In the genomic region with DNA sequence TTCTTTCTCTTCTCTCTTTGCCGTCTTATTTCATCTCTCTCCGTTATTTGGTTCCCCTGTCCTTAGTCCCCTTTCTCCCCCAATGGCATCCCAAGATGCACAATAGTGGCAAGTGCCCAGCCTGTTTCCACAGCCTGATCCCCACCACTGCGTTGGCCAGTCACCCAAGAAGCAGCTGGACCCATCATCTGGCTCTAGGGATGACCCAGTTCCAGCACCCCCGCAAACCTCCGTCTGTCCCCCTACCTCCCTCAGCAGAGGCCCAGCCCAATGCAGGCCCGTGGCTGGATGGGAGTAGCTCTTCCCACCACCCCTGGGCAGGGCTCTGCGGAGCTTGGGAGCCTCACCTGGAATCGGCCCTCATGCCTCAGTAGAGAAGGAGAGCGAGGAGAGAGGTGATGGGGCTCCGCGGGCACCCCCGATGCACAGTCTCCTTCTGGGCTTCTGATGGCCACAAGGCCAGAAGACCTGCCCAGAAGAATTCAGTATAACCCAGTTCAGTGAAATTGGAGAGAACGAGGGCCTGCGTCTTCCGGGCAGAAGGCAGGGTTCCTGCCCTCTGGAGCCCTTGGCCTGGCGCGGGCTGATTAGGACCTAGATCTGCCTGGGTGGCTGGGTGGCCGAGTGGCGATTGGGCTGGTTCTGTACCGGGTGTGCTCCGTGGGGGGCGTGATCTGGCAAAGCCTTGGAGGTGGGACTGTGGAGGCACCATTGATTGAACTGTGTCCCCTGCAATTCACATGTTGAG, we compare ENCODE assay signal across 17 cellular contexts. TPM values are rescaled to one million over a fixed set of nuclear protein-coding genes. Genes with fewer than 3 reads are reported as not detected.
DNase-seq lines count a peak whose midpoint lies in the region; ATAC-seq, FAIRE-seq and TF ChIP-seq lines count a peak whose summit lies in the region.
"Had no signal": no experiment of that assay in that cellular context is flagged by ENCODE, and none has a peak within 500 bp of the region (broad histone marks: within the 10 kb centered on the region; RNA-seq: fewer than 3 reads in every experiment).

No MANE protein-coding gene starts in this region.

- no peak for FAIRE-seq in GM12878 (lab: Jason Lieb, UNC)
- FAIRE-seq: GM19239 had no signal

- ATAC-seq in activated T-cell treated with anti-CD3 and anti-CD28 coated beads, Interleukin-2, amount 50 U/mL, for 72 hours (replicated peaks in 1 of 2), result no peak
- ATAC-seq in activated T-cell treated with anti-CD3 and anti-CD28 coated beads, Interleukin-2, amount 50 U/mL, for 4 hours, result no peak
- no peak for ATAC-seq in GM12878
- ATAC-seq: CD8-positive, alpha-beta T cell had no signal

- H3K27me3 ChIP-seq in GM12878 (replicated peaks in 1 of 2; ENCODE audit: control insufficient read depth in 2 of 2, insufficient read depth in 2 of 2, low read length in 1 of 2) (no peaks in the 10 kb centered on the region), neural progenitor cell (no peaks in the 10 kb centered on the region), colonic mucosa (no peaks in the 10 kb centered on the region)

- H3K9me3 ChIP-seq in GM12878 (replicated peaks; ENCODE audit: control insufficient read depth, insufficient read depth, low read length), result no peaks in the 10 kb centered on the region
- no peaks in the 10 kb centered on the region for H3K9me3 ChIP-seq in neural progenitor cell (ENCODE audit: low read depth)
- no peaks in the 10 kb centered on the region for H3K9me3 ChIP-seq in colonic mucosa

- H3K27ac ChIP-seq in GM12878 (ENCODE audit: control insufficient read depth, insufficient read depth) (no peak overlapping the region), neural progenitor cell (no peak overlapping the region), colonic mucosa (no peak overlapping the region)
- H3K27ac ChIP-seq: 22Rv1 had no signal

- H3F3A ChIP-seq in neural progenitor cell (ENCODE audit: low read depth), result no peaks in the 10 kb centered on the region

- no peaks in the 10 kb centered on the region for H3K27me3 Mint-ChIP-seq in activated T-cell treated with anti-CD3 and anti-CD28 coated beads, Interleukin-2, amount 50 U/mL, for 72 hours (ENCODE audit: low read depth)
- no peaks in the 10 kb centered on the region for H3K27me3 Mint-ChIP-seq in activated T-cell treated with anti-CD3 and anti-CD28 coated beads, Interleukin-2, amount 50 U/mL, for 4 hours (ENCODE audit: low read depth)
- peaks cover 6% of the 10 kb centered on the region for H3K27me3 Mint-ChIP-seq in neural progenitor cell (ENCODE audit: insufficient read depth, low read depth)

- DNase-seq in activated T-cell treated with anti-CD3 and anti-CD28 coated beads, Interleukin-2, amount 50 U/mL, for 72 hours, result no peak
- no peak for DNase-seq in activated T-cell treated with anti-CD3 and anti-CD28 coated beads, Interleukin-2, amount 50 U/mL, for 4 hours
- DNase-seq in GM12878 (ENCODE audit: low read depth, low spot score) (no peak), neural progenitor cell (ENCODE audit: low spot score) (no peak), SIG-M5 (lab: John Stamatoyannopoulos, UW) (no peak), colonic mucosa (no peak)
- DNase-seq in activated effector memory CD4-positive, alpha-beta T cell treated with anti-CD3 and anti-CD28 coated beads, Interleukin-2, amount 50 U/mL, for 16 hours, result no peak
- DNase-seq: CD8-positive, alpha-beta T cell; COR-L47; DND-41; GDM1; GOT3; HCEC 1CT; HFFc6 had no signal

- no peak for TF ChIP-seq EP300 in GM12878 (IDR thresholded peaks at IDR 0.05; ENCODE audit: borderline replicate concordance in 1 of 2, control insufficient read depth in 1 of 2, low read depth in 2 of 2, low read length in 2 of 2)

- H3K79me2 ChIP-seq in GM12878 (ENCODE audit: control insufficient read depth, insufficient read depth, low read length) (no peaks in the 10 kb centered on the region), neural progenitor cell (ENCODE audit: low read depth) (no peaks in the 10 kb centered on the region)

- no peaks in the 10 kb centered on the region for H3K4me1 Mint-ChIP-seq in activated T-cell treated with anti-CD3 and anti-CD28 coated beads, Interleukin-2, amount 50 U/mL, for 72 hours (ENCODE audit: low read depth)
- no peaks in the 10 kb centered on the region for H3K4me1 Mint-ChIP-seq in activated T-cell treated with anti-CD3 and anti-CD28 coated beads, Interleukin-2, amount 50 U/mL, for 4 hours (ENCODE audit: low read depth)
- H3K4me1 Mint-ChIP-seq in neural progenitor cell, result peaks cover 34% of the 10 kb centered on the region
- H3K4me1 Mint-ChIP-seq: CD14-positive monocyte had no signal

- WGBS in GM12878 (ENCODE audit: insufficient coverage, insufficient replicate concordance, low lambda C conversion rate, missing lambda C conversion rate), result 88% methylated on average over 20 of the region's 22 CpGs

- peak overlapping the region; percentile 36 for H3K27ac Mint-ChIP-seq in activated T-cell treated with anti-CD3 and anti-CD28 coated beads, Interleukin-2, amount 50 U/mL, for 72 hours
- H3K27ac Mint-ChIP-seq in neural progenitor cell, result peak overlapping the region; percentile 72
- H3K27ac Mint-ChIP-seq: CD8-positive, alpha-beta T cell; HFFc6 had no signal

- no TSS peak for BruUV-seq in GM12878 (replicated peaks; lab: Mats Ljungman, UMichigan)

- H3K4me2 ChIP-seq in GM12878 (ENCODE audit: control insufficient read depth, insufficient read depth) (no peak overlapping the region), neural progenitor cell (no peak overlapping the region)

- H3K4me3 ChIP-seq in GM12878 (no peak overlapping the region), neural progenitor cell (no peak overlapping the region), colonic mucosa (no peak overlapping the region)

- H2AFZ ChIP-seq in GM12878 (ENCODE audit: control insufficient read depth, low read depth, low read length) (no peak overlapping the region), neural progenitor cell (replicated peaks) (no peak overlapping the region)

- H4K20me1 ChIP-seq in GM12878 (ENCODE audit: control insufficient read depth, insufficient read depth), result no peaks in the 10 kb centered on the region; the same call in 1 of the 2 replicates
- H4K20me1 ChIP-seq in neural progenitor cell (ENCODE audit: low read depth), result no peaks in the 10 kb centered on the region

- no peak for TF ChIP-seq RAD21 in GM12878 (IDR thresholded peaks at IDR 0.05; ENCODE audit: insufficient read depth, low read depth, low read length)

- CTCF ChIA-PET in GM12878 (lab: Yijun Ruan, JAX), result interaction anchor here (0.6 to 0.8 kb wide), 2 partner anchors 9 to 128 kb away, joined by 3 read pairs; no protein-coding TSS in a partner anchor

- peaks cover 0 to 4% of the 10 kb centered on the region in 2 experiments; a peak in 2 of 4 replicates for H3K36me3 ChIP-seq in GM12878 (ENCODE audit: control insufficient read depth in 2 of 2, insufficient read depth in 2 of 2, low read length in 1 of 2)
- H3K36me3 ChIP-seq in neural progenitor cell, result no peaks in the 10 kb centered on the region
- H3K36me3 ChIP-seq in colonic mucosa, result no peaks in the 10 kb centered on the region

- no peak overlapping the region for H3K4me3 Mint-ChIP-seq in activated T-cell treated with anti-CD3 and anti-CD28 coated beads, Interleukin-2, amount 50 U/mL, for 72 hours
- H3K4me3 Mint-ChIP-seq in activated T-cell treated with anti-CD3 and anti-CD28 coated beads, Interleukin-2, amount 50 U/mL, for 4 hours, result no peak overlapping the region
- H3K4me3 Mint-ChIP-seq in neural progenitor cell, result no peak overlapping the region
- H3K4me3 Mint-ChIP-seq: CD14-positive monocyte; CD8-positive, alpha-beta T cell; HFFc6 had no signal

- H3K4me1 ChIP-seq in GM12878 (ENCODE audit: control insufficient read depth, insufficient read depth, low read length), result no peaks in the 10 kb centered on the region
- peaks cover 19% of the 10 kb centered on the region for H3K4me1 ChIP-seq in neural progenitor cell
- H3K4me1 ChIP-seq in colonic mucosa, result no peaks in the 10 kb centered on the region

- SMC1A ChIA-PET in GM12878 (lab: Charles Lee; ENCODE audit: uncharacterized antibody, unreplicated experiment), result interaction anchor here (0.8 kb wide), 1 partner anchor 12 kb away, joined by 3 read pairs; no protein-coding TSS in a partner anchor

- 0 out of 2 replicates have a peak, but pooled peaks have one; percentile 16 for TF ChIP-seq POLR2A in GM12878 (IDR thresholded peaks at IDR 0.05; ENCODE audit: low read depth, low read length)

- POLR2A ChIA-PET in GM12878 (lab: Charles Lee), result no interaction called here

- intact Hi-C loops in GM12878 (cut with micrococcal nuclease; ENCODE audit: unreplicated experiment), result no loop called here
- intact Hi-C loops in colonic mucosa (cut with DNase I), result no loop called here

- no peaks in the 10 kb centered on the region for H3K9me3 Mint-ChIP-seq in activated T-cell treated with anti-CD3 and anti-CD28 coated beads, Interleukin-2, amount 50 U/mL, for 72 hours
- H3K9me3 Mint-ChIP-seq in activated T-cell treated with anti-CD3 and anti-CD28 coated beads, Interleukin-2, amount 50 U/mL, for 4 hours, result no peaks in the 10 kb centered on the region
- H3K9me3 Mint-ChIP-seq in neural progenitor cell, result no peaks in the 10 kb centered on the region
- H3K9me3 Mint-ChIP-seq: CD8-positive, alpha-beta T cell; HFFc6 had no signal

- no peak overlapping the region for H3K9ac ChIP-seq in GM12878 (ENCODE audit: control insufficient read depth, insufficient read depth, low read length)
- H3K9ac ChIP-seq in neural progenitor cell, result no peak overlapping the region
- no peak overlapping the region for H3K9ac ChIP-seq in colonic mucosa (ENCODE audit: low read depth in 2 of 2, low read length in 2 of 2)

- in situ Hi-C loops in GM12878 (cut with MboI), result no loop called here

- H3K36me3 Mint-ChIP-seq in activated T-cell treated with anti-CD3 and anti-CD28 coated beads, Interleukin-2, amount 50 U/mL, for 72 hours (ENCODE audit: insufficient read depth in 2 of 2), result peaks cover 4 to 10% of the 10 kb centered on the region in 2 donors
- no peaks in the 10 kb centered on the region for H3K36me3 Mint-ChIP-seq in activated T-cell treated with anti-CD3 and anti-CD28 coated beads, Interleukin-2, amount 50 U/mL, for 4 hours (ENCODE audit: insufficient read depth)
- H3K36me3 Mint-ChIP-seq in neural progenitor cell, result peaks cover 14% of the 10 kb centered on the region
- H3K36me3 Mint-ChIP-seq: CD8-positive, alpha-beta T cell had no signal

- RAD21 ChIA-PET in GM12878 (lab: Charles Lee; ENCODE audit: unreplicated experiment), result no interaction called here

- TF ChIP-seq CTCF in GM12878 (IDR thresholded peaks at IDR 0.05 in 2 of 3, conservative IDR thresholded peaks at IDR 0.05 in 1 of 3; ENCODE audit: control insufficient read depth in 2 of 3, extremely low read depth in 1 of 3, insufficient read depth in 1 of 3, low read depth in 3 of 3, low read length in 3 of 3) (no peak), neural progenitor cell (IDR thresholded peaks at IDR 0.05) (no peak), colonic mucosa (IDR thresholded peaks at IDR 0.05) (no peak)

RNA-seq across cellular contexts. Expression of a gene that starts 50.9 kb away (rescaled TPM):
- 100 to 1,000 TPM; 222 to 233 TPM for total RNA-seq in activated T-cell treated with anti-CD3 and anti-CD28 coated beads, Interleukin-2, amount 50 U/mL, for 72 hours
- total RNA-seq in activated T-cell treated with anti-CD3 and anti-CD28 coated beads, Interleukin-2, amount 50 U/mL, for 4 hours, result 10 to 100 TPM; 40.9 to 54.9 (median 51.6) TPM
- 77.7 and 79.7 TPM in 2 replicates for total RNA-seq in GM12878 (2013; cell fraction: nucleolus; rRNA removed)
- total RNA-seq in GM12878 (2014; rRNA removed), result 146 and 155 TPM in 2 replicates
- total RNA-seq in GM12878 (2014; rRNA removed; fragmentation: Illumina TruSeq; extraction: Trizol), result 122 and 130 TPM in 2 replicates
- total RNA-seq in GM12878 (2021), result 231 and 270 TPM in 2 replicates
- polyA plus RNA-seq in GM12878 (2011; ENCODE audit: low read depth), result 84.7 TPM
- polyA plus RNA-seq in GM12878 (2011; rRNA removed), result 107 and 115 TPM in 2 replicates
- polyA plus RNA-seq in GM12878 (2011; cell fraction: cytosol; rRNA removed), result 65.3 and 137 TPM in 2 replicates
- polyA plus RNA-seq in GM12878 (2011; cell fraction: nucleus; rRNA removed), result 94.8 and 222 TPM in 2 replicates
- polyA plus RNA-seq in GM12878 (2012), result 116 and 143 TPM in 2 replicates
- polyA plus RNA-seq in GM12878 (2014; fragmentation: Illumina TruSeq; extraction: Trizol), result 163 and 186 TPM in 2 replicates
- 10 to 100 TPM; 54.4 to 64.5 TPM for polyA plus RNA-seq in GM12878 (2014; fragmentation: Nextera tagmentation; extraction: Ambion mirVana)
- 196 and 232 TPM in 2 replicates for polyA plus RNA-seq in GM12878 (2014; rRNA removed)
- polyA plus RNA-seq in GM12878 (2016; fragmentation: Nextera tagmentation; extraction: Ambion mirVana), result 100 to 1,000 TPM; 768 to 771 TPM
- 92.5 and 95.8 TPM in 2 replicates for polyA minus RNA-seq in GM12878 (2011; rRNA and poly(A)+ RNA removed)
- 91.1 and 93.3 TPM in 2 replicates for polyA minus RNA-seq in GM12878 (2011; cell fraction: cytosol; rRNA and poly(A)+ RNA removed)
- 97.6 and 221 TPM in 2 replicates for polyA minus RNA-seq in GM12878 (2011; cell fraction: nucleus; rRNA and poly(A)+ RNA removed)
- total RNA-seq in neural progenitor cell (ENCODE audit: low replicate concordance), result 62.1 and 66.0 TPM in 2 replicates
- total RNA-seq in colonic mucosa, result 100 to 1,000 TPM in 1 of 2 donors, 10 to 100 TPM in 1; 54.3 to 216 TPM
- polyA plus RNA-seq: CD14-positive monocyte had no signal
